ENCODE assay signal across 8 cellular contexts in genomic region chr2:175181104-175181876, GRCh38.
DNase-seq lines count a peak whose midpoint lies in the region; ATAC-seq and TF ChIP-seq lines count a peak whose summit lies in the region.

ATP5MC3 (minus strand) TSS chr2:175181710; CDS start chr2:175181393, 317 bp downstream.

- peak; percentile 92 for ATAC-seq in GM18909 (IDR thresholded peaks at IDR 0.05; ENCODE audit: poor library complexity, unreplicated experiment)
- peak; percentile 93 for ATAC-seq in HG03175 (IDR thresholded peaks at IDR 0.05; ENCODE audit: unreplicated experiment)

- H3K4me3 ChIP-seq in AG09309 (ENCODE audit: control insufficient read depth, low read depth, low read length), result peak within 1 kb of the TSS; percentile 99

- DNase-seq in AG09309 (ENCODE audit: low read depth) (peak; percentile 74), NCI-H345 (lab: John Stamatoyannopoulos, UW) (peak; percentile 96), iris pigment epithelial cell (ENCODE audit: low read depth) (peak; percentile 94)
- peak; percentile 76 to 87 (median 82) for DNase-seq in activated CD4-positive, CD25-positive, alpha-beta regulatory T cell (lab: John Stamatoyannopoulos, UW)
- peak; percentile 89 for DNase-seq in central memory CD4-positive, alpha-beta T cell
- DNase-seq in stimulated activated CD4-positive, alpha-beta T cell treated with anti-CD3 and anti-CD28 coated beads, Interleukin-12 subunit alpha, Interleukin-12 subunit beta, amount 100 ng/mL, for 4 hours, result peak; percentile 89

- TF ChIP-seq CTCF in AG09309 (IDR thresholded peaks at IDR 0.05; ENCODE audit: control insufficient read depth, insufficient read depth, low read depth, low read length, missing control alignments), result peak; percentile 31

Comparison
In these comparisons a context has a peak if more than half of its experiments do, and no peak if none do; other contexts are left out.
1. Peak in every context shown above with its lines: DNase-seq, ATAC-seq and H3K4me3 ChIP-seq.